Comparison of ENCODE assay signal across 8 cellular contexts in the genomic region with DNA sequence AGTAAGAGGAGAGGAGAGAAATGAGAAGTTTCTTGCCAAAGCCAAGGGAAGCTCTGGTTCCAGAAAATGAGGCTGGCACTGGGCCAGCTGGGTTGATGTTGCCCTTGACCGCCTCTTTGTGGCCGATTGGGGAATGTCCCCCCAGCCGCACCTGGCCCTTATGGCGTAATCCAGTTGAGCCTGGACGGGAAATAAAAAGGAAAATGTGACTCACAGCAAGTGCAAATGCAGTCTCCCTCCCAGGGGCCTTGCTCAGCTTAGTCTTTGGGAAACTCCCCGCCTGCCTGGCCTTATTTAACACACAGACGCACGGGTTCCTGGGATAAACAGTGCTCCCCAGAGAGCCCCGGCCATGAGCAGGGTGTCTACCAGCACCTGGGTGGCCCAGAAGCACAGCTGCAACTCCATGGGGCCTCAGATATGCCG.
A peak's percentile ranks its signal among the peaks of the same experiment; 100 is the strongest.
DNase-seq lines count a peak whose midpoint lies in the region; ATAC-seq and TF ChIP-seq lines count a peak whose summit lies in the region.

No MANE protein-coding gene starts in this region.

- no peak overlapping the region for H2AK5ac ChIP-seq in mesendoderm (ENCODE audit: low read length)

- no peak overlapping the region for H4K8ac ChIP-seq in mesendoderm (ENCODE audit: low read depth, low read length)

- TF ChIP-seq EP300 in suprapubic skin (IDR thresholded peaks at IDR 0.05), result no peak

- peak overlapping the region; percentile 55 for H2BK120ac ChIP-seq in mesendoderm (ENCODE audit: low read depth, low read length)

- no peaks in the 10 kb centered on the region for H3K9me3 ChIP-seq in endodermal cell (ENCODE audit: control insufficient read depth, low read length)
- no peaks in the 10 kb centered on the region for H3K9me3 ChIP-seq in suprapubic skin

- H3K4me2 ChIP-seq in mesendoderm (ENCODE audit: low read length), result no peak overlapping the region

- H3K79me1 ChIP-seq in mesendoderm (ENCODE audit: low read length), result no peaks in the 10 kb centered on the region

- H3K27me3 ChIP-seq in endodermal cell (ENCODE audit: control insufficient read depth, insufficient read depth, low read length, poor library complexity, severe bottlenecking) (no peaks in the 10 kb centered on the region), mesendoderm (ENCODE audit: insufficient read depth, low read length, poor library complexity) (no peaks in the 10 kb centered on the region), suprapubic skin (no peaks in the 10 kb centered on the region)

- no peaks in the 10 kb centered on the region for H3K36me3 Mint-ChIP-seq in activated CD4-positive, alpha-beta T cell treated with anti-CD3 and anti-CD28 coated beads for 36 hours (ENCODE audit: low read depth)
- peaks cover 4% of the 10 kb centered on the region for H3K36me3 Mint-ChIP-seq in endodermal cell (ENCODE audit: low read depth)

- 48 to 55% methylated on average over 3 to 10 of the region's 10 CpGs for WGBS in endodermal cell (ENCODE audit: insufficient coverage in 1 of 2, insufficient read length in 1 of 2), 2 experiments
- WGBS in mesendoderm (ENCODE audit: extremely low coverage, insufficient coverage, low lambda C conversion rate), result no CpG with 5 or more reads among the region's 10 CpGs
- 3% methylated on average over 9 of the region's 10 CpGs for WGBS in suprapubic skin

- H4K5ac ChIP-seq in mesendoderm (ENCODE audit: low read length), result no peak overlapping the region

- no peak overlapping the region for H2BK5ac ChIP-seq in mesendoderm (ENCODE audit: low read length)

- peaks cover 25% of the 10 kb centered on the region for H3K27me3 Mint-ChIP-seq in activated CD4-positive, alpha-beta T cell treated with anti-CD3 and anti-CD28 coated beads for 36 hours
- no peaks in the 10 kb centered on the region for H3K27me3 Mint-ChIP-seq in endodermal cell (ENCODE audit: insufficient read depth)

- peaks cover 21% of the 10 kb centered on the region for H3K4me1 ChIP-seq in endodermal cell (ENCODE audit: control insufficient read depth, insufficient read depth, low read length)
- H3K4me1 ChIP-seq in mesendoderm (ENCODE audit: control insufficient read depth, low read depth, low read length), result peaks cover 3% of the 10 kb centered on the region
- H3K4me1 ChIP-seq in suprapubic skin, result peaks cover 28% of the 10 kb centered on the region

- H3K9me3 Mint-ChIP-seq in activated CD4-positive, alpha-beta T cell treated with anti-CD3 and anti-CD28 coated beads for 36 hours (ENCODE audit: low read depth), result no peaks in the 10 kb centered on the region
- peaks cover 1% of the 10 kb centered on the region for H3K9me3 Mint-ChIP-seq in endodermal cell

- peak; percentile 79 for TF ChIP-seq CTCF in RWPE1 (conservative IDR thresholded peaks at IDR 0.05; ENCODE audit: low read depth)
- TF ChIP-seq CTCF in endodermal cell (conservative IDR thresholded peaks at IDR 0.05), result peak; percentile 82
- peak; percentile 32 to 49 for TF ChIP-seq CTCF in suprapubic skin (IDR thresholded peaks at IDR 0.05)

- ATAC-seq in activated CD4-positive, alpha-beta T cell treated with anti-CD3 and anti-CD28 coated beads for 36 hours, result peak; percentile 75
- ATAC-seq in GM21515 (IDR thresholded peaks at IDR 0.05; ENCODE audit: unreplicated experiment), result peak; percentile 91

- no peak for TF ChIP-seq POLR2A in suprapubic skin (IDR thresholded peaks at IDR 0.05)

- peak; percentile 76 for DNase-seq in activated CD4-positive, alpha-beta T cell treated with anti-CD3 and anti-CD28 coated beads for 36 hours
- DNase-seq in activated CD4-positive, alpha-beta T cell treated with anti-CD3 and anti-CD28 coated beads for 1 hour, result no peak
- DNase-seq in HK-2 (ENCODE audit: unreplicated experiment) (peak; percentile 86), RWPE1 (ENCODE audit: low spot score) (peak; percentile 96), endodermal cell (peak; percentile 91), mesendoderm (peak; percentile 94), suprapubic skin (ENCODE audit: low spot score in 2 of 2) (peak; percentile 89 to 92)

- H3K23ac ChIP-seq in mesendoderm (ENCODE audit: low read length), result no peak overlapping the region

- H3K4ac ChIP-seq in mesendoderm (ENCODE audit: low read depth, low read length), result no peak overlapping the region

- peak overlapping the region; percentile 10 for H3K4me3 Mint-ChIP-seq in activated CD4-positive, alpha-beta T cell treated with anti-CD3 and anti-CD28 coated beads for 36 hours
- H3K4me3 Mint-ChIP-seq in endodermal cell, result peak overlapping the region; percentile 30

- H3K27ac Mint-ChIP-seq in activated CD4-positive, alpha-beta T cell treated with anti-CD3 and anti-CD28 coated beads for 36 hours, result peak overlapping the region; percentile 65
- peak overlapping the region; percentile 98 for H3K27ac Mint-ChIP-seq in endodermal cell

- H2BK15ac ChIP-seq in mesendoderm (replicated peaks; ENCODE audit: low read depth), result no peak overlapping the region

- CTCF ChIA-PET in activated CD4-positive, alpha-beta T cell treated with anti-CD3 and anti-CD28 coated beads for 36 hours (lab: Charles Lee), result no interaction called here
- CTCF ChIA-PET in RWPE1 (lab: Yijun Ruan, JAX), result interaction anchor here (0.6 to 1.7 kb wide), 7 partner anchors 30 to 1080 kb away, joined by 3 to 8 read pairs (median 5); no protein-coding TSS in a partner anchor

- H3K4me3 ChIP-seq in endodermal cell (ENCODE audit: low read length) (peak overlapping the region; percentile 62), mesendoderm (ENCODE audit: low read length) (no peak overlapping the region), suprapubic skin (no peak overlapping the region)

- H3K9ac ChIP-seq in endodermal cell (ENCODE audit: extremely low read depth, low read length, poor library complexity, severe bottlenecking), result peak overlapping the region; percentile 79
- H3K9ac ChIP-seq in mesendoderm (ENCODE audit: low read length), result no peak overlapping the region

- H3K36me3 ChIP-seq in endodermal cell (ENCODE audit: control insufficient read depth, insufficient read depth, low read length), result peaks cover 11% of the 10 kb centered on the region
- H3K36me3 ChIP-seq in mesendoderm (ENCODE audit: control insufficient read depth, insufficient read depth, low read length), result no peaks in the 10 kb centered on the region
- peaks cover 4% of the 10 kb centered on the region for H3K36me3 ChIP-seq in suprapubic skin

- intact Hi-C loops in activated CD4-positive, alpha-beta T cell treated with anti-CD3 and anti-CD28 coated beads for 36 hours (cut with DNase I, micrococcal nuclease), result loop anchor here (1.0 to 5.0 kb wide), 4 partner anchors 66 to 173 kb away; no protein-coding TSS in a partner anchor

- H3K27ac ChIP-seq in RWPE1 (peak overlapping the region; percentile 99), endodermal cell (ENCODE audit: low read depth, low read length) (peak overlapping the region; percentile 81), mesendoderm (ENCODE audit: low read depth, low read length) (peak overlapping the region; percentile 83), suprapubic skin (peak overlapping the region; percentile 84)

- peak overlapping the region; percentile 71 for H3K18ac ChIP-seq in mesendoderm (ENCODE audit: low read length)

- peak overlapping the region; percentile 75 for H3K56ac ChIP-seq in mesendoderm (ENCODE audit: low read length)

- H3K4me1 Mint-ChIP-seq in activated CD4-positive, alpha-beta T cell treated with anti-CD3 and anti-CD28 coated beads for 36 hours, result peaks cover 18% of the 10 kb centered on the region
- H3K4me1 Mint-ChIP-seq in endodermal cell, result peaks cover 29% of the 10 kb centered on the region

- POLR2A ChIA-PET in activated CD4-positive, alpha-beta T cell treated with anti-CD3 and anti-CD28 coated beads for 36 hours (lab: Charles Lee), result no interaction called here
- POLR2A ChIA-PET in RWPE1 (lab: Yijun Ruan, JAX; ENCODE audit: low non-redundant PET), result no interaction called here

- no peaks in the 10 kb centered on the region for H3K79me2 ChIP-seq in mesendoderm (ENCODE audit: control insufficient read depth, insufficient read depth, low read length)
